9 cellular contexts compared by ENCODE assay signal in genomic region chr17:2398188-2398587, GRCh38. TPM values are rescaled to one million over a fixed set of nuclear protein-coding genes. Genes with fewer than 3 reads are reported as not detected.
DNase-seq lines count a peak whose midpoint lies in the region; ATAC-seq and TF ChIP-seq lines count a peak whose summit lies in the region.
"Had no signal": no experiment of that assay in that cellular context is flagged by ENCODE, and none has a peak within 500 bp of the region (broad histone marks: within the 10 kb centered on the region; RNA-seq: fewer than 3 reads in every experiment).

No MANE protein-coding gene starts in this region.

- peak overlapping the region; percentile 85 for H3K27ac Mint-ChIP-seq in activated T-cell treated with anti-CD3 and anti-CD28 coated beads, Interleukin-2, amount 50 U/mL, for 24 hours
- peak overlapping the region; percentile 94 to 100 (median 96) for H3K27ac Mint-ChIP-seq in brain

- H3K4me1 ChIP-seq in lung (ENCODE audit: control insufficient read depth in 2 of 2, insufficient read depth in 2 of 2, low read length in 2 of 2) (peaks cover 25 to 40% of the 10 kb centered on the region in 2 donors), thyroid gland (peaks cover 52 to 59% of the 10 kb centered on the region in 2 donors), SJCRH30 (peaks cover 12% of the 10 kb centered on the region)

- DNase-seq in activated T-cell treated with anti-CD3 and anti-CD28 coated beads, Interleukin-2, amount 50 U/mL, for 24 hours, result no peak
- DNase-seq in activated T-cell treated with anti-CD3 and anti-CD28 coated beads for 4 hours, result no peak
- no peak for DNase-seq in lung (ENCODE audit: low spot score)
- DNase-seq in thyroid gland, result no peak
- no peak for DNase-seq in SJCRH30
- no peak for DNase-seq in DMS114 treated with DMSO at 0.1 percent for 48 hours (lab: John Stamatoyannopoulos, UW; ENCODE audit: unreplicated experiment)
- no peak for DNase-seq in NCI-H2107 (lab: John Stamatoyannopoulos, UW)
- DNase-seq: foreskin melanocyte had no signal

- H3K9me3 ChIP-seq in lung (ENCODE audit: control insufficient read depth in 2 of 2, insufficient read depth in 1 of 2, low read length in 1 of 2), result no peaks in the 10 kb centered on the region
- no peaks in the 10 kb centered on the region for H3K9me3 ChIP-seq in thyroid gland
- no peaks in the 10 kb centered on the region for H3K9me3 ChIP-seq in SJCRH30 (replicated peaks)

- no peaks in the 10 kb centered on the region for H3K27me3 ChIP-seq in lung (ENCODE audit: control insufficient read depth, insufficient read depth)
- H3K27me3 ChIP-seq in thyroid gland, result no peaks in the 10 kb centered on the region
- no peaks in the 10 kb centered on the region for H3K27me3 ChIP-seq in SJCRH30

- no peak for ATAC-seq in lung (ENCODE audit: insufficient read depth, low FRiP score)

- no peaks in the 10 kb centered on the region for H3K9me3 Mint-ChIP-seq in activated T-cell treated with anti-CD3 and anti-CD28 coated beads, Interleukin-2, amount 50 U/mL, for 24 hours
- peaks cover 0 to 2% (median 0%) of the 10 kb centered on the region in 5 experiments for H3K9me3 Mint-ChIP-seq in brain

- H3K4me3 ChIP-seq in lung (no peak overlapping the region), thyroid gland (replicated peaks in 1 of 3) (peak overlapping the region in 1 of 3 donors; percentile 95), SJCRH30 (no peak overlapping the region)

- TF ChIP-seq CTCF in brain (conservative IDR thresholded peaks at IDR 0.05), result no peak
- no peak for TF ChIP-seq CTCF in lung (IDR thresholded peaks at IDR 0.05; ENCODE audit: control extremely low read depth, extremely low read depth)
- no peak for TF ChIP-seq CTCF in thyroid gland (IDR thresholded peaks at IDR 0.05)

- WGBS in lung, 2 donors, result 80 to 83% methylated on average over 10 of the region's 10 CpGs
- WGBS in thyroid gland, 2 donors, result 74 to 81% methylated on average over 9 to 10 of the region's 10 CpGs

- no peaks in the 10 kb centered on the region for H3K27me3 Mint-ChIP-seq in activated T-cell treated with anti-CD3 and anti-CD28 coated beads, Interleukin-2, amount 50 U/mL, for 24 hours
- peaks cover 15% of the 10 kb centered on the region for H3K27me3 Mint-ChIP-seq in brain

- peak overlapping the region; percentile 96 to 97 for H3K27ac ChIP-seq in lung (ENCODE audit: low read depth in 1 of 2, low read length in 1 of 2)
- H3K27ac ChIP-seq in thyroid gland, result peak overlapping the region; percentile 92 to 98 (median 95)
- H3K27ac ChIP-seq in SJCRH30, result no peak overlapping the region

- intact Hi-C loops in thyroid gland (cut with DNase I), result no loop called here

- H3K4me3 Mint-ChIP-seq in activated T-cell treated with anti-CD3 and anti-CD28 coated beads, Interleukin-2, amount 50 U/mL, for 24 hours, result peak overlapping the region; percentile 95
- peak overlapping the region; percentile 89 to 100 (median 98) for H3K4me3 Mint-ChIP-seq in brain

- H3K36me3 Mint-ChIP-seq in activated T-cell treated with anti-CD3 and anti-CD28 coated beads, Interleukin-2, amount 50 U/mL, for 24 hours (ENCODE audit: low read depth), result peaks cover 9% of the 10 kb centered on the region
- no peaks in the 10 kb centered on the region for H3K36me3 Mint-ChIP-seq in brain

- peaks cover 64% of the 10 kb centered on the region for H3K4me1 Mint-ChIP-seq in activated T-cell treated with anti-CD3 and anti-CD28 coated beads, Interleukin-2, amount 50 U/mL, for 24 hours (ENCODE audit: low read depth)
- peaks cover 61% of the 10 kb centered on the region for H3K4me1 Mint-ChIP-seq in brain

- H3K36me3 ChIP-seq in lung (ENCODE audit: control insufficient read depth in 2 of 2, insufficient read depth in 2 of 2, low read length in 2 of 2) (no peaks in the 10 kb centered on the region), thyroid gland (no peaks in the 10 kb centered on the region), SJCRH30 (no peaks in the 10 kb centered on the region)

- no peak for TF ChIP-seq POLR2A in thyroid gland (IDR thresholded peaks at IDR 0.05)

RNA-seq across cellular contexts. Expression of gene MNT, which starts 2.7 kb away (rescaled TPM):
- polyA plus RNA-seq in brain (ENCODE audit: insufficient read depth, low read depth, low replicate concordance) (17.4 TPM), lung (10 to 100 TPM; 11.5 to 18.1 TPM)
- total RNA-seq in lung (10 to 100 TPM; 10.2 to 47.0 TPM), thyroid gland (10 to 100 TPM in 3 of 4 donors, 1 to 10 TPM in 1; 8.2 to 28.9 (median 10.9) TPM)
- 8.7 and 10.1 TPM in 2 replicates for total RNA-seq in SJCRH30 (2014; rRNA removed; shearing (Covaris generic))
